23 cellular contexts compared by ENCODE assay signal in genomic region chr13:60577761-60578160, GRCh38.
A peak's percentile ranks its signal among the peaks of the same experiment; 100 is the strongest.
DNase-seq lines count a peak whose midpoint lies in the region; ATAC-seq, FAIRE-seq and TF ChIP-seq lines count a peak whose summit lies in the region.
"Had no signal": no experiment of that assay in that cellular context is flagged by ENCODE, and none has a peak within 500 bp of the region (broad histone marks: within the 10 kb centered on the region; RNA-seq: fewer than 3 reads in every experiment).

No MANE protein-coding gene starts in this region.

- H3K27ac Mint-ChIP-seq in endodermal cell, result no peak overlapping the region
- H3K27ac Mint-ChIP-seq: B cell; CD4-positive, alpha-beta T cell; CD8-positive, alpha-beta T cell had no signal

- FAIRE-seq in colon (lab: Jason Lieb, UNC), result peak; percentile 47
- FAIRE-seq: A549, D721Med, G401.6, GM12891, GM19239 had no signal

- 95% methylated on average over 3 of the region's 3 CpGs; no CpG with 5 or more reads in 1 of the 2 experiments for WGBS in endodermal cell (ENCODE audit: insufficient coverage in 1 of 2, insufficient read length in 1 of 2), 2 experiments

- peak; percentile 69 for ATAC-seq in mucosa of descending colon
- ATAC-seq: A549; CD8-positive, alpha-beta T cell had no signal

- no peaks in the 10 kb centered on the region for H3K36me3 Mint-ChIP-seq in endodermal cell (ENCODE audit: low read depth)

- H3K27me3 Mint-ChIP-seq in endodermal cell (ENCODE audit: insufficient read depth), result no peaks in the 10 kb centered on the region
- H3K27me3 Mint-ChIP-seq: B cell; CD4-positive, alpha-beta T cell had no signal

- H3K4me3 ChIP-seq in LNCaP clone FGC (ENCODE audit: low read depth, low read length) (no peak overlapping the region), mucosa of descending colon (no peak overlapping the region), endodermal cell (ENCODE audit: low read length) (no peak overlapping the region)
- H3K4me3 ChIP-seq: A549; BLaER1 treated with 17β-estradiol and CSF1 and Interleukin-3, amounts not matched to agents 10 nM and 100 nM had no signal

- TF ChIP-seq CTCF in LNCaP clone FGC (IDR thresholded peaks at IDR 0.05; ENCODE audit: control insufficient read depth, extremely low read depth, insufficient read depth), result no peak
- no peak for TF ChIP-seq CTCF in mucosa of descending colon (IDR thresholded peaks at IDR 0.05)
- TF ChIP-seq CTCF in endodermal cell (conservative IDR thresholded peaks at IDR 0.05), result no peak

- H3K27ac ChIP-seq in endodermal cell (ENCODE audit: low read depth, low read length), result no peak overlapping the region
- H3K27ac ChIP-seq: 22Rv1; A549; BLaER1 treated with 17β-estradiol and CSF1 and Interleukin-3, amounts not matched to agents 10 nM and 100 nM; C4-2B had no signal

- peak; percentile 9 for DNase-seq in NCI-H146 (lab: John Stamatoyannopoulos, UW)
- no peak for DNase-seq in NCI-H146 treated with DMSO at 0.1 percent for 48 hours (lab: John Stamatoyannopoulos, UW; ENCODE audit: unreplicated experiment)
- peak; percentile 8 for DNase-seq in LNCaP clone FGC (ENCODE audit: low read depth)
- DNase-seq in mucosa of descending colon, result no peak
- DNase-seq in endodermal cell, result no peak
- no peak for DNase-seq in HK-2 (ENCODE audit: unreplicated experiment)
- DNase-seq: AML-193; Caco-2; Calu3; CD4-positive, alpha-beta T cell; CD8-positive, alpha-beta T cell; DMS79 treated with DMSO at 0.1 percent for 48 hours; GF-D8 had no signal

- intact Hi-C loops in mucosa of descending colon (cut with DNase I, micrococcal nuclease), result no loop called here

- peaks cover 6% of the 10 kb centered on the region for H3K9me3 Mint-ChIP-seq in endodermal cell
- H3K9me3 Mint-ChIP-seq: CD8-positive, alpha-beta T cell had no signal

- peaks cover 10% of the 10 kb centered on the region for H3K4me1 Mint-ChIP-seq in endodermal cell
- H3K4me1 Mint-ChIP-seq: B cell had no signal

- H3K9me3 ChIP-seq in mucosa of descending colon (no peaks in the 10 kb centered on the region), endodermal cell (ENCODE audit: control insufficient read depth, low read length) (no peaks in the 10 kb centered on the region)
- H3K9me3 ChIP-seq: A549; BLaER1 treated with 17β-estradiol and CSF1 and Interleukin-3, amounts not matched to agents 10 nM and 100 nM; Caco-2 had no signal

- H3K27me3 ChIP-seq in endodermal cell (ENCODE audit: control insufficient read depth, insufficient read depth, low read length, poor library complexity, severe bottlenecking), result no peaks in the 10 kb centered on the region
- H3K27me3 ChIP-seq: BLaER1 treated with 17β-estradiol and CSF1 and Interleukin-3, amounts not matched to agents 10 nM and 100 nM had no signal

- no peak overlapping the region for H3K9ac ChIP-seq in endodermal cell (ENCODE audit: extremely low read depth, low read length, poor library complexity, severe bottlenecking)
- H3K9ac ChIP-seq: BLaER1 treated with 17β-estradiol and CSF1 and Interleukin-3, amounts not matched to agents 10 nM and 100 nM had no signal

- H3K4me1 ChIP-seq in mucosa of descending colon (ENCODE audit: low read depth) (no peaks in the 10 kb centered on the region), endodermal cell (ENCODE audit: control insufficient read depth, insufficient read depth, low read length) (no peaks in the 10 kb centered on the region)
- H3K4me1 ChIP-seq: A549 had no signal

- H3K36me3 ChIP-seq in mucosa of descending colon (ENCODE audit: low read depth), result no peaks in the 10 kb centered on the region
- peaks cover 7% of the 10 kb centered on the region for H3K36me3 ChIP-seq in endodermal cell (ENCODE audit: control insufficient read depth, insufficient read depth, low read length)

- no peak overlapping the region for H3K4me3 Mint-ChIP-seq in endodermal cell
- H3K4me3 Mint-ChIP-seq: B cell; CD4-positive, alpha-beta T cell; CD8-positive, alpha-beta T cell had no signal

Comparison
In these comparisons a context has a peak if more than half of its experiments do, and no peak if none do; other contexts are left out.
1. DNase-seq: peak in NCI-H146 (single experiment) and LNCaP clone FGC (single experiment); none in NCI-H146 treated with DMSO at 0.1 percent for 48 hours (single experiment), mucosa of descending colon (0 of 3), endodermal cell (single experiment) and HK-2 (single experiment).